In the genomic region with DNA sequence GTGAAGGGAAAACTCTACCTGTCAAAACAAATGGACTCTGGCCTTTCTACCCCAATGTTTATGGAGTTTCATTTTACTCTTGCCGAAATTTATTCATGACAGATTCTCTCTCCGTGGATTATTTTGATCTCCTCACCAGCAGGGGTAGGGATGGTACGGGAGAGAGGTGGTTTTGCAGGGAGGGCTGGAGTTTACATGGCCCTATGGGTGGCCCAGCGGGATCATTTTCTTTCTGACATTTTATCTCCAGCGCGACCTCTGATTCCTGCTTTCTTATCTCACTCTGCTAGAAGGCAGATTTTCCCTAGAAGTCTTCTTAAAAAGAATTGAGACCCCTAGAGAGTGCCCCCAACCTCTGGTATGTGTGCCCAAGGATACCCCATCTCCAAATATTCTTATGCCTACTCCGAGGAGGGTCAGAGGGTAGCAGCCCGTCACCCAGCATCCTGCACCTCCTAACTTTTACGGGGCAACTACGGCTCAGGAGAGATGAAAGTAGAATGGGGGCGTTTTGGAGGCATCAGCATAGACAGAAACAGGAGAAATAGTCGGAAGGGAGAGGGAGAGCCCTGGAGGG, we compare ENCODE assay signal across 13 cellular contexts. TPM values are rescaled to one million over a fixed set of nuclear protein-coding genes. Genes with fewer than 3 reads are reported as not detected.
A peak's percentile ranks its signal among the peaks of the same experiment; 100 is the strongest.
DNase-seq lines count a peak whose midpoint lies in the region; ATAC-seq and TF ChIP-seq lines count a peak whose summit lies in the region.
"Had no signal": no experiment of that assay in that cellular context is flagged by ENCODE, and none has a peak within 500 bp of the region (broad histone marks: within the 10 kb centered on the region; RNA-seq: fewer than 3 reads in every experiment).

No MANE protein-coding gene starts in this region.

- intact Hi-C loops in natural killer cell (cut with micrococcal nuclease) = no loop called here
- intact Hi-C loops in dorsolateral prefrontal cortex (cut with DNase I) = no loop called here

- no peak overlapping the region for H3K27ac Mint-ChIP-seq in activated naive CD8-positive, alpha-beta T cell treated with anti-CD3 and anti-CD28 coated beads, Interleukin-2, amount 50 U/mL, for 24 hours
- H3K27ac Mint-ChIP-seq in natural killer cell = peak overlapping the region in 1 of 2 donors; percentile 46

- H3K27me3 Mint-ChIP-seq in activated naive CD8-positive, alpha-beta T cell treated with anti-CD3 and anti-CD28 coated beads, Interleukin-2, amount 50 U/mL, for 24 hours = peaks cover 93% of the 10 kb centered on the region
- H3K27me3 Mint-ChIP-seq in natural killer cell (ENCODE audit: low read depth in 2 of 2) = peaks cover 86 to 90% of the 10 kb centered on the region in 2 donors

- DNase-seq in AG08396 (ENCODE audit: low spot score) (peak; percentile 21), ELF-1 (ENCODE audit: low read depth, low spot score) (peak; percentile 7), natural killer cell (no peak), dorsolateral prefrontal cortex (no peak), NCI-H146 (lab: John Stamatoyannopoulos, UW) (no peak)
- DNase-seq in activated naive CD8-positive, alpha-beta T cell treated with anti-CD3 and anti-CD28 coated beads, Interleukin-2, amount 50 U/mL, for 24 hours = no peak
- DNase-seq: NCI-H1092, nucleus accumbens, substantia nigra had no signal

- peaks cover 40 to 100% (median 98%) of the 10 kb centered on the region in 45 donors for H3K27me3 ChIP-seq in dorsolateral prefrontal cortex

- no peaks in the 10 kb centered on the region for H3K9me3 Mint-ChIP-seq in activated naive CD8-positive, alpha-beta T cell treated with anti-CD3 and anti-CD28 coated beads, Interleukin-2, amount 50 U/mL, for 24 hours
- no peaks in the 10 kb centered on the region for H3K9me3 Mint-ChIP-seq in natural killer cell

- H3K36me3 Mint-ChIP-seq in activated naive CD8-positive, alpha-beta T cell treated with anti-CD3 and anti-CD28 coated beads, Interleukin-2, amount 50 U/mL, for 24 hours (ENCODE audit: low read depth) = peaks cover 5% of the 10 kb centered on the region
- no peaks in the 10 kb centered on the region for H3K36me3 Mint-ChIP-seq in natural killer cell

- peak overlapping the region; percentile 48 for H3K4me3 Mint-ChIP-seq in activated naive CD8-positive, alpha-beta T cell treated with anti-CD3 and anti-CD28 coated beads, Interleukin-2, amount 50 U/mL, for 24 hours
- H3K4me3 Mint-ChIP-seq in natural killer cell = peak overlapping the region; percentile 39

- TF ChIP-seq CTCF in natural killer cell (IDR thresholded peaks at IDR 0.05) (no peak), dorsolateral prefrontal cortex (IDR thresholded peaks at IDR 0.05 in 54 of 56, conservative IDR thresholded peaks at IDR 0.05 in 2 of 56; ENCODE audit: low read depth in 1 of 56, partially characterized antibody in 56 of 56) (no peak)

- no peak overlapping the region for H3K27ac ChIP-seq in dorsolateral prefrontal cortex
- H3K27ac ChIP-seq: epithelial cell of prostate, SJSA1 had no signal

- no peak for ATAC-seq in activated naive CD8-positive, alpha-beta T cell treated with anti-CD3 and anti-CD28 coated beads, Interleukin-2, amount 50 U/mL, for 24 hours
- ATAC-seq in natural killer cell (no peak), HG02870 (IDR thresholded peaks at IDR 0.05; ENCODE audit: unreplicated experiment) (no peak), HG02798 (IDR thresholded peaks at IDR 0.05; ENCODE audit: poor library complexity, unreplicated experiment) (no peak)

- H3K4me1 Mint-ChIP-seq in activated naive CD8-positive, alpha-beta T cell treated with anti-CD3 and anti-CD28 coated beads, Interleukin-2, amount 50 U/mL, for 24 hours = peaks cover 65% of the 10 kb centered on the region
- peaks cover 57 to 83% of the 10 kb centered on the region in 2 donors for H3K4me1 Mint-ChIP-seq in natural killer cell

- peak overlapping the region in 13 of 59 donors; percentile 30 to 65 (median 40) for H3K4me3 ChIP-seq in dorsolateral prefrontal cortex
- H3K4me3 ChIP-seq: SJSA1 had no signal

RNA-seq across cellular contexts. Expression of a gene that starts 10.1 kb away (rescaled TPM):
- total RNA-seq in natural killer cell = 10 to 100 TPM; 50.3 to 92.2 (median 68.8) TPM
- total RNA-seq in dorsolateral prefrontal cortex = under 1 TPM in 8 of 120 experiments, not detected in 112; 0.17 to 0.72 (median 0.28) TPM
- total RNA-seq: SJSA1 had no signal

Comparison
In these comparisons a context has a peak if more than half of its experiments do, and no peak if none do; other contexts are left out.
1. DNase-seq: peak in AG08396 (single experiment) and ELF-1 (single experiment); none in activated naive CD8-positive, alpha-beta T cell treated with anti-CD3 and anti-CD28 coated beads, Interleukin-2, amount 50 U/mL, for 24 hours (single experiment), natural killer cell (single experiment), dorsolateral prefrontal cortex (0 of 10) and NCI-H146 (single experiment).
2. RNA of a gene that starts 10.1 kb away (total RNA-seq): 50.3 to 92.2 TPM in natural killer cell; 0.17 to 0.72 TPM in dorsolateral prefrontal cortex; every median in the first group is over 10 times any median in the second.